ENCODE assay signal across 1 cellular context in genomic region chr11:60887531-60887930, GRCh38.
TF ChIP-seq lines count a peak whose summit lies in the region.

No MANE protein-coding gene starts in this region.

TF ChIP-seq in endothelial cell of umbilical vein, 7 proteins besides CTCF, POLR2A, EP300 and RAD21:
- TF ChIP-seq MAX (IDR thresholded peaks at IDR 0.05; ENCODE audit: insufficient read depth, insufficient read length) = no peak
- TF ChIP-seq FOS (IDR thresholded peaks at IDR 0.05; ENCODE audit: borderline replicate concordance, insufficient read depth, low read length) = no peak
- TF ChIP-seq EZH2 (IDR thresholded peaks at IDR 0.05; ENCODE audit: borderline replicate concordance, low read depth, low read length, severe bottlenecking) = no peak
